In the genomic region with DNA sequence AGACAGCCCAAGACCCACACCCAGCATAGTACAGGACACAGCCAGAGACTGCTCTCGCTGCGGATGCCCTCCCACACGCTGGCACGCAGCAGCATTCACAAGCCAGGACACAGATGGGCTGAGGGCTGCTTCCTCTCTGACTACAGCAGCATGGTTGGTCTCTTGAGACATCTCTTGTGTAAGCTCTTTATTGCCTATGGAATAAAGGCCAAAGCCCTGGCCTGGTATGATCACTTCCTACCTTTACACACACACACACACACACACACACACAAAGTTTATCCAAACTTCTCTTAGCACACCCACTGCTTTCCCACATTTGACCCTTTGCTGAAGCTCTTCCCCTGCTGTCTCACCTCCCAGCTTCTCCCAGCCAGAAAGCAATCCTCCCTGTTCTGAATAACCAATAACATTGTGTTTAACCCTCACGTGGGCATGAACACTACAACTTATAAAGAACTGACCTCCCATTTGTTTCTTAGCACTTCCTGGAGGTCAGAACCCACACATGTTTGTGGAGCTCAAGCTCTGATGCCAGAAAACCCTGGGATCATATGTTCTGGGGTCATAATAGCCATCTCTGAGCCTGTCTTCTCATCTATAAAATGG, we compare ENCODE assay signal across 1 cellular context.
A peak's percentile ranks its signal among the peaks of the same experiment; 100 is the strongest.
TF ChIP-seq lines count a peak whose summit lies in the region.

No MANE protein-coding gene starts in this region.

TF ChIP-seq in HCT116, 20 proteins besides CTCF, POLR2A, EP300 and RAD21 (continued from another document):
- TF ChIP-seq, protein P1, sequence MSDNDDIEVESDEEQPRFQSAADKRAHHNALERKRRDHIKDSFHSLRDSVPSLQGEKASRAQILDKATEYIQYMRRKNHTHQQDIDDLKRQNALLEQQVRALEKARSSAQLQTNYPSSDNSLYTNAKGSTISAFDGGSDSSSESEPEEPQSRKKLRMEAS (IDR thresholded peaks at IDR 0.05): peak; percentile 11; the same call in 1 of the 2 replicates
- peak; percentile 37; the same call in 1 of the 2 replicates for TF ChIP-seq SIN3A (IDR thresholded peaks at IDR 0.05; ENCODE audit: low read depth)
- no peak for TF ChIP-seq TCF7L2 (IDR thresholded peaks at IDR 0.05; ENCODE audit: borderline replicate concordance, extremely low read depth, insufficient read depth, insufficient read length)
- TF ChIP-seq EZH2phosphoT487 (IDR thresholded peaks at IDR 0.05; ENCODE audit: borderline replicate concordance): no peak
